18 cellular contexts compared by ENCODE assay signal in genomic region chr17:8893621-8894020, GRCh38. TPM values are rescaled to one million over a fixed set of nuclear protein-coding genes. Genes with fewer than 3 reads are reported as not detected.
A peak's percentile ranks its signal among the peaks of the same experiment; 100 is the strongest.
DNase-seq lines count a peak whose midpoint lies in the region; ATAC-seq and TF ChIP-seq lines count a peak whose summit lies in the region.
"Had no signal": no experiment of that assay in that cellular context is flagged by ENCODE, and none has a peak within 500 bp of the region (broad histone marks: within the 10 kb centered on the region; RNA-seq: fewer than 3 reads in every experiment).

No MANE protein-coding gene starts in this region.

- H3K36me3 Mint-ChIP-seq in WTC11: no peaks in the 10 kb centered on the region

- peaks cover 12% of the 10 kb centered on the region for H3K4me1 Mint-ChIP-seq in WTC11

- H3K9me3 Mint-ChIP-seq in WTC11: no peaks in the 10 kb centered on the region
- H3K9me3 Mint-ChIP-seq: CD4-positive, alpha-beta memory T cell had no signal

- no peaks in the 10 kb centered on the region for H3K9me3 ChIP-seq in iPS-15b (ENCODE audit: control insufficient read depth, insufficient read depth, low read length)
- no peaks in the 10 kb centered on the region for H3K9me3 ChIP-seq in spleen
- H3K9me3 ChIP-seq: BE2C had no signal

- no peak overlapping the region for H3K9ac ChIP-seq in iPS-15b (ENCODE audit: low read depth, low read length)

- TF ChIP-seq CTCF in WTC11 (IDR thresholded peaks at IDR 0.05) (no peak), spleen (IDR thresholded peaks at IDR 0.05 in 8 of 11, conservative IDR thresholded peaks at IDR 0.05 in 3 of 11) (no peak)

- H3K27me3 ChIP-seq in iPS-15b (ENCODE audit: control insufficient read depth, insufficient read depth, low read length) (no peaks in the 10 kb centered on the region), spleen (replicated peaks in 1 of 7) (no peaks in the 10 kb centered on the region)
- H3K27me3 ChIP-seq: BE2C had no signal

- no peak overlapping the region for H3K27ac ChIP-seq in spleen
- H3K27ac ChIP-seq: 22Rv1 had no signal

- H3K4me1 ChIP-seq in iPS-15b (ENCODE audit: control insufficient read depth, insufficient read depth, low read length) (peaks cover 5% of the 10 kb centered on the region), spleen (peaks cover 5 to 60% (median 18%) of the 10 kb centered on the region in 6 donors)
- H3K4me1 ChIP-seq: BE2C had no signal

- H3K4me3 ChIP-seq in iPS-15b (ENCODE audit: low read depth, low read length) (peak overlapping the region; percentile 51), spleen (no peak overlapping the region)
- H3K4me3 ChIP-seq: K562 had no signal

- 88 to 95% (median 91%) methylated on average over 11 of the region's 11 CpGs for WGBS in spleen, 5 donors

- ATAC-seq in WTC11: no peak
- ATAC-seq: K562 had no signal

- DNase-seq in activated CD8-positive, alpha-beta memory T cell treated with anti-CD3 and anti-CD28 coated beads, Interleukin-2, amount 50 U/mL, for 4 hours: peak; percentile 9
- no peak for DNase-seq in activated CD8-positive, alpha-beta memory T cell treated with anti-CD3 and anti-CD28 coated beads for 24 hours
- no peak for DNase-seq in WTC11 (ENCODE audit: low spot score)
- DNase-seq in spleen: peak; percentile 64
- DNase-seq in NCI-H1092 treated with DMSO at 0.1 percent for 48 hours (lab: John Stamatoyannopoulos, UW): no peak
- DNase-seq in DMS114 treated with DMSO at 0.1 percent for 48 hours (lab: John Stamatoyannopoulos, UW; ENCODE audit: unreplicated experiment): no peak
- no peak for DNase-seq in NCI-H128 (lab: John Stamatoyannopoulos, UW; ENCODE audit: unreplicated experiment)
- DNase-seq: BE2C; CD4-positive, alpha-beta memory T cell; DMS79; NCI-H146; NCI-H2081; NCI-H774 had no signal

- intact Hi-C loops in spleen (cut with DNase I; ENCODE audit: low total_unique reads): no loop called here

- CTCF ChIA-PET in WTC11 (lab: Charles Lee): interaction anchor here (0.6 to 3.8 kb wide), 15 partner anchors 16 to 661 kb away, joined by 4 to 107 read pairs (median 12); partner anchors contain the start of genes MFSD6L and PIK3R5

- POLR2A ChIA-PET in WTC11 (lab: Charles Lee): no interaction called here

- H3K27ac Mint-ChIP-seq in WTC11: no peak overlapping the region

- peaks cover 3% of the 10 kb centered on the region; the same call in 1 of the 2 replicates for H3K27me3 Mint-ChIP-seq in WTC11 (ENCODE audit: low read depth)
- H3K27me3 Mint-ChIP-seq: CD4-positive, alpha-beta memory T cell had no signal

- no peak for TF ChIP-seq POLR2A in spleen (IDR thresholded peaks at IDR 0.05)

- no peaks in the 10 kb centered on the region for H3K36me3 ChIP-seq in iPS-15b (ENCODE audit: control insufficient read depth, insufficient read depth, low read length)
- peaks cover 0 to 93% (median 31%) of the 10 kb centered on the region in 6 donors for H3K36me3 ChIP-seq in spleen
- H3K36me3 ChIP-seq: BE2C had no signal

- H3K4me3 Mint-ChIP-seq in WTC11: peak overlapping the region; percentile 70
- H3K4me3 Mint-ChIP-seq: CD4-positive, alpha-beta memory T cell had no signal

TF ChIP-seq in WTC11, 78 proteins besides CTCF, POLR2A, EP300 and RAD21:
- no peak for TF ChIP-seq TEAD1 (CRISPR knock-in tag; IDR thresholded peaks at IDR 0.05)
- no peak for TF ChIP-seq ZSCAN18 (CRISPR knock-in tag; IDR thresholded peaks at IDR 0.05)
- no peak for TF ChIP-seq ZBTB43 (CRISPR knock-in tag; IDR thresholded peaks at IDR 0.05)
- TF ChIP-seq ZNF416 (CRISPR knock-in tag; IDR thresholded peaks at IDR 0.05): no peak
- no peak for TF ChIP-seq ATF3 (CRISPR knock-in tag; conservative IDR thresholded peaks at IDR 0.05)
- TF ChIP-seq EMX1 (CRISPR knock-in tag; IDR thresholded peaks at IDR 0.05): no peak
- TF ChIP-seq ZBTB21 (CRISPR knock-in tag; IDR thresholded peaks at IDR 0.05; ENCODE audit: borderline replicate concordance): no peak
- TF ChIP-seq CREM (CRISPR knock-in tag; IDR thresholded peaks at IDR 0.05): no peak
- no peak for TF ChIP-seq RORB (CRISPR knock-in tag; IDR thresholded peaks at IDR 0.05)
- no peak for TF ChIP-seq TEAD4 (CRISPR knock-in tag; IDR thresholded peaks at IDR 0.05)
- TF ChIP-seq AFF4 (CRISPR knock-in tag; IDR thresholded peaks at IDR 0.05; ENCODE audit: borderline replicate concordance): no peak

RNA-seq across cellular contexts. Expression of gene PIK3R6, which starts 26.1 kb away (rescaled TPM):
- total RNA-seq in WTC11 (2021) (0.15 to 0.23 TPM (median 0.21 TPM) in 3 replicates), spleen (1 to 10 TPM; 5.4 to 9.6 (median 7.1) TPM)
- polyA plus RNA-seq in spleen: 1 to 10 TPM; 1.3 to 3.9 (median 3.1) TPM
- total RNA-seq: G401, NCI-H460 had no signal
- polyA plus RNA-seq: K562 had no signal

Comparison
In these comparisons a context has a peak if more than half of its experiments do, and no peak if none do; other contexts are left out.
1. DNase-seq: peak in activated CD8-positive, alpha-beta memory T cell treated with anti-CD3 and anti-CD28 coated beads, Interleukin-2, amount 50 U/mL, for 4 hours (single experiment) and spleen (single experiment); none in activated CD8-positive, alpha-beta memory T cell treated with anti-CD3 and anti-CD28 coated beads for 24 hours (single experiment), WTC11 (single experiment), NCI-H1092 treated with DMSO at 0.1 percent for 48 hours (single experiment), DMS114 treated with DMSO at 0.1 percent for 48 hours (single experiment) and NCI-H128 (single experiment).